In genomic region chr19:11374449-11375142, GRCh38 we compare ENCODE assay signal across 7 cellular contexts.
DNase-seq lines count a peak whose midpoint lies in the region; ATAC-seq lines count a peak whose summit lies in the region.

TSS of gene SWSAP1 (plus strand) at chr19:11374666. CDS start at chr19:11374681, 15 bp downstream.

- DNase-seq in NCI-H2029 (lab: John Stamatoyannopoulos, UW) (peak; percentile 99), T1000 (lab: John Stamatoyannopoulos, UW) (peak; percentile 93), astrocyte of the hippocampus (ENCODE audit: low read depth, low spot score) (peak; percentile 100), hypothalamus (lab: John Stamatoyannopoulos, UW) (peak; percentile 84 to 100 (median 99)), retina (peak; percentile 100)

- ATAC-seq in GM18511 (IDR thresholded peaks at IDR 0.05; ENCODE audit: unreplicated experiment) (peak; percentile 89), HG02981 (IDR thresholded peaks at IDR 0.05; ENCODE audit: unreplicated experiment) (peak; percentile 89)

Comparison
In these comparisons a context has a peak if more than half of its experiments do, and no peak if none do; other contexts are left out.
1. Peak in every context shown above with its lines: DNase-seq and ATAC-seq.